21 cellular contexts compared by ENCODE assay signal in the genomic region with DNA sequence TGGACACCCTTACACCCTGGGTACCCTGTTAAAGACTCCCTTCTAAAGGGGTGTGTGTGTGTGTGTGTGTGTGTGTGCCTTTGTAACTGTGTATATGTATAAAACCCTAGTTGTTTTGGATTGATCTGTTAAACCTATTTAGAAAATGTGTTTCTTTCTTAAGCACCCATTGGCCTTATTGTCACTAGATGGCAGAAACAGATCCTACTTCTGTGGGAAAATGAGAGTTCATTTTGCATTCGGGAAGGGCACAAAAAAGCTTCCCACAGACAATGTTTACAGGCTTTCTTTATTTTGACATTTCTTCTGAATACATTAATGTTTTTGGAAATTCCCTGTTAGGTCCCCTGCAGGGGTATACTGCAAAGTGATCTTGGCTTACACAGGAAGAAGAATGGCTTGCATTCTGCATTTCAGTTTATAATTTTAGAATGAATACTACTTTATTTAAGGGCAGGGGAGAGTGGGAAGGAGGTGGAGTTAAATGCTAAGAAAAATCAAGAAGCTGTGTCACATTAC.
DNase-seq lines count a peak whose midpoint lies in the region; ATAC-seq and TF ChIP-seq lines count a peak whose summit lies in the region.
"Had no signal": no experiment of that assay in that cellular context is flagged by ENCODE, and none has a peak within 500 bp of the region (broad histone marks: within the 10 kb centered on the region; RNA-seq: fewer than 3 reads in every experiment).

No MANE protein-coding gene starts in this region.

- H3K27ac Mint-ChIP-seq in neural progenitor cell (peak overlapping the region; percentile 91), Calu3 (ENCODE audit: unreplicated experiment) (no peak overlapping the region)
- no peak overlapping the region for H3K27ac Mint-ChIP-seq in effector memory CD8-positive, alpha-beta T cell
- H3K27ac Mint-ChIP-seq: activated naive CD4-positive, alpha-beta T cell treated with anti-CD3 and anti-CD28 coated beads, Interleukin-2, amount 50 U/mL, for 72 hours; memory B cell; nephron progenitor cell; stimulated activated effector memory CD8-positive, alpha-beta T cell treated with anti-CD3 and anti-CD28 coated beads, Interleukin-12 subunit alpha, Interleukin-12 subunit beta, amount 100 ng/mL, for 72 hours had no signal

- H3F3A ChIP-seq in neural progenitor cell (ENCODE audit: low read depth) = peaks cover 5% of the 10 kb centered on the region

- no peaks in the 10 kb centered on the region for H3K9me3 Mint-ChIP-seq in neural progenitor cell
- no peaks in the 10 kb centered on the region for H3K9me3 Mint-ChIP-seq in Calu3 (ENCODE audit: low read depth, unreplicated experiment)
- peaks cover 5 to 16% of the 10 kb centered on the region in 2 donors for H3K9me3 Mint-ChIP-seq in effector memory CD8-positive, alpha-beta T cell
- H3K9me3 Mint-ChIP-seq: nephron progenitor cell had no signal

- in situ Hi-C loops in GM13977 (cut with MboI; ENCODE audit: low pct_unique_long_range_greater_than_20kb, low sequenced_read_pairs, unreplicated experiment) = no loop called here

- H3K27ac ChIP-seq in HUES6 (ENCODE audit: low read depth, low read length) (peak overlapping the region; percentile 21; the same call in 1 of the 2 replicates), VCaP (no peak overlapping the region), neural progenitor cell (peak overlapping the region; percentile 23)
- H3K27ac ChIP-seq: BLaER1, coronary artery, foreskin keratinocyte, thoracic aorta had no signal

- BruUV-seq in Calu3 (replicated peaks; lab: Mats Ljungman, UMichigan) = no TSS peak

- peaks cover 18% of the 10 kb centered on the region for H3K4me1 ChIP-seq in HUES6 (ENCODE audit: control insufficient read depth, insufficient read depth, low read length)
- H3K4me1 ChIP-seq in neural progenitor cell = peaks cover 18% of the 10 kb centered on the region
- H3K4me1 ChIP-seq: foreskin keratinocyte had no signal

- H3K36me3 Mint-ChIP-seq in neural progenitor cell (no peaks in the 10 kb centered on the region), Calu3 (ENCODE audit: insufficient read depth, unreplicated experiment) (no peaks in the 10 kb centered on the region)
- H3K36me3 Mint-ChIP-seq in effector memory CD8-positive, alpha-beta T cell (ENCODE audit: insufficient read depth) = peaks cover 2% of the 10 kb centered on the region
- H3K36me3 Mint-ChIP-seq: activated naive CD4-positive, alpha-beta T cell treated with anti-CD3 and anti-CD28 coated beads, Interleukin-2, amount 50 U/mL, for 72 hours; memory B cell; stimulated activated effector memory CD8-positive, alpha-beta T cell treated with anti-CD3 and anti-CD28 coated beads, Interleukin-12 subunit alpha, Interleukin-12 subunit beta, amount 100 ng/mL, for 72 hours had no signal

- peaks cover 17% of the 10 kb centered on the region for H3K4me1 Mint-ChIP-seq in neural progenitor cell
- peaks cover 10% of the 10 kb centered on the region for H3K4me1 Mint-ChIP-seq in Calu3 (ENCODE audit: low read depth, unreplicated experiment)
- no peaks in the 10 kb centered on the region for H3K4me1 Mint-ChIP-seq in effector memory CD8-positive, alpha-beta T cell (ENCODE audit: low read depth in 2 of 2)
- H3K4me1 Mint-ChIP-seq: memory B cell; stimulated activated effector memory CD8-positive, alpha-beta T cell treated with anti-CD3 and anti-CD28 coated beads, Interleukin-12 subunit alpha, Interleukin-12 subunit beta, amount 100 ng/mL, for 72 hours had no signal

- CTCF ChIA-PET in Calu3 (lab: Charles Lee) = no interaction called here

- peak; percentile 5 for TF ChIP-seq CTCF in GM13977 (IDR thresholded peaks at IDR 0.05; ENCODE audit: extremely low read depth, insufficient read depth, missing control alignments)
- peak; percentile 34 for TF ChIP-seq CTCF in VCaP (conservative IDR thresholded peaks at IDR 0.05)
- no peak for TF ChIP-seq CTCF in neural progenitor cell (IDR thresholded peaks at IDR 0.05)
- no peak for TF ChIP-seq CTCF in Calu3 (IDR thresholded peaks at IDR 0.05; ENCODE audit: unreplicated experiment)

- peaks cover 2% of the 10 kb centered on the region for H3K27me3 Mint-ChIP-seq in neural progenitor cell (ENCODE audit: insufficient read depth, low read depth)
- H3K27me3 Mint-ChIP-seq in Calu3 (ENCODE audit: unreplicated experiment) = no peaks in the 10 kb centered on the region
- no peaks in the 10 kb centered on the region for H3K27me3 Mint-ChIP-seq in effector memory CD8-positive, alpha-beta T cell
- H3K27me3 Mint-ChIP-seq: memory B cell had no signal

- H3K36me3 ChIP-seq in HUES6 (ENCODE audit: control insufficient read depth, insufficient read depth, low read length) (no peaks in the 10 kb centered on the region), neural progenitor cell (no peaks in the 10 kb centered on the region)
- H3K36me3 ChIP-seq: BLaER1, thoracic aorta had no signal

- DNase-seq in GM13977 (ENCODE audit: low spot score) (no peak), neural progenitor cell (ENCODE audit: low spot score) (no peak), AG08395 (ENCODE audit: low spot score) (no peak), Calu3 (no peak)
- DNase-seq in effector memory CD8-positive, alpha-beta T cell = no peak
- DNase-seq: activated CD8-positive, alpha-beta memory T cell treated with anti-CD3 and anti-CD28 coated beads for 24 hours; foreskin keratinocyte; hypothalamus; kidney; nephron progenitor cell; T-helper 2 cell had no signal

- peak overlapping the region; percentile 42 for H3K4me2 ChIP-seq in neural progenitor cell

- H3K4me3 ChIP-seq in HUES6 (ENCODE audit: low read depth, low read length) = no peak overlapping the region
- H3K4me3 ChIP-seq in neural progenitor cell = no peak overlapping the region
- H3K4me3 ChIP-seq: BLaER1, coronary artery, thoracic aorta had no signal

- no peaks in the 10 kb centered on the region for H3K79me2 ChIP-seq in neural progenitor cell (ENCODE audit: low read depth)

- peak overlapping the region; percentile 76 for H2AFZ ChIP-seq in neural progenitor cell (replicated peaks)

- no peak for ATAC-seq in effector memory CD8-positive, alpha-beta T cell (replicated peaks)
- ATAC-seq: activated CD4-positive, CD25-positive, alpha-beta regulatory T cell treated with anti-CD3 and anti-CD28 coated beads, Interleukin-2, amount 50 U/mL, for 24 hours; activated naive CD4-positive, alpha-beta T cell treated with anti-CD3 and anti-CD28 coated beads, Interleukin-2, amount 50 U/mL, for 72 hours; foreskin keratinocyte; Right ventricle myocardium inferior; stimulated activated effector memory CD8-positive, alpha-beta T cell treated with anti-CD3 and anti-CD28 coated beads, Interleukin-12 subunit alpha, Interleukin-12 subunit beta, amount 100 ng/mL, for 72 hours had no signal

- no peaks in the 10 kb centered on the region for H3K27me3 ChIP-seq in HUES6 (ENCODE audit: control insufficient read depth, insufficient read depth, low read length)
- H3K27me3 ChIP-seq in neural progenitor cell = no peaks in the 10 kb centered on the region
- H3K27me3 ChIP-seq: BLaER1, foreskin keratinocyte had no signal

- H3K9ac ChIP-seq in HUES6 (ENCODE audit: low read length) = no peak overlapping the region
- H3K9ac ChIP-seq in neural progenitor cell = no peak overlapping the region
- H3K9ac ChIP-seq: BLaER1 had no signal

- H4K20me1 ChIP-seq in neural progenitor cell (ENCODE audit: low read depth) = no peaks in the 10 kb centered on the region
- H4K20me1 ChIP-seq: BLaER1 had no signal

- H3K4me3 Mint-ChIP-seq in neural progenitor cell (no peak overlapping the region), Calu3 (ENCODE audit: low read depth, unreplicated experiment) (no peak overlapping the region)
- H3K4me3 Mint-ChIP-seq in effector memory CD8-positive, alpha-beta T cell = no peak overlapping the region
- H3K4me3 Mint-ChIP-seq: memory B cell; nephron progenitor cell; stimulated activated effector memory CD8-positive, alpha-beta T cell treated with anti-CD3 and anti-CD28 coated beads, Interleukin-12 subunit alpha, Interleukin-12 subunit beta, amount 100 ng/mL, for 72 hours had no signal

- intact Hi-C loops in Calu3 (cut with micrococcal nuclease; ENCODE audit: unreplicated experiment) = no loop called here

- H3K9me3 ChIP-seq in HUES6 (ENCODE audit: control insufficient read depth, insufficient read depth, low read depth, low read length) (peaks cover 3% of the 10 kb centered on the region; the same call in 1 of the 2 replicates), neural progenitor cell (ENCODE audit: low read depth) (no peaks in the 10 kb centered on the region)
- H3K9me3 ChIP-seq: BLaER1, thoracic aorta had no signal

Comparison
In these comparisons a context has a peak if more than half of its experiments do, and no peak if none do; other contexts are left out.
1. CTCF ChIP-seq: peak in GM13977 (single experiment) and VCaP (single experiment); none in neural progenitor cell (single experiment) and Calu3 (single experiment).